In genomic region chr11:26782220-26782619, GRCh38 we compare ENCODE assay signal across 27 cellular contexts.
"Had no signal": no experiment of that assay in that cellular context is flagged by ENCODE, and none has a peak within 500 bp of the region (broad histone marks: within the 10 kb centered on the region; RNA-seq: fewer than 3 reads in every experiment).

No MANE protein-coding gene starts in this region.

- H3K36me3 ChIP-seq: stomach, suprapubic skin, thoracic aorta, thyroid gland, tibial artery, tibial nerve, transverse colon, upper lobe of left lung, upper lobe of right lung, uterus, vagina had no signal

- DNase-seq: stimulated activated CD4-positive, alpha-beta T cell treated with anti-CD3 and anti-CD28 coated beads, Interleukin-2, amount 100 ng/mL, for 48 hours; stimulated activated CD4-positive, alpha-beta T cell treated with anti-CD3 and anti-CD28 coated beads, Interleukin-4, amount 100 ng/mL, for 1 hour; stimulated activated CD4-positive, alpha-beta T cell treated with anti-CD3 and anti-CD28 coated beads, Interleukin-4, amount 100 ng/mL, for 24 hours; stimulated activated CD4-positive, alpha-beta T cell treated with anti-CD3 and anti-CD28 coated beads, Interleukin-4, amount 100 ng/mL, for 4 hours; stimulated activated CD8-positive, alpha-beta memory T cell treated with anti-CD3 and anti-CD28 coated beads, Interleukin-4, amount 100 ng/mL, for 48 hours; stimulated activated naive B cell treated with anti-CD40 and anti-IgM and Interleukin-4, amounts not matched to agents 10 μg/mL and 1 μg/mL and 100 μg/mL, for 72 hours; stimulated activated naive CD4-positive, alpha-beta T cell; stimulated activated naive CD4-positive, alpha-beta T cell treated with Interleukin-2 at 50 U/mL for 16 hours; stimulated activated naive CD8-positive, alpha-beta T cell treated with anti-CD3 and anti-CD28 coated beads, Interleukin-15, amount 100 ng/mL, for 72 hours; stimulated activated naive CD8-positive, alpha-beta T cell treated with anti-CD3 and anti-CD28 coated beads, Interleukin-15, Interleukin-2, amounts not matched to agents 100 U/mL and 50 U/mL, for 24 hours; stomach; substantia nigra; testis; thyroid gland; tibial artery; transverse colon; trophoblast cell; upper lobe of left lung; upper lobe of right lung; uterus had no signal

- FAIRE-seq: urothelium cell line had no signal

- H3K4me1 ChIP-seq: suprapubic skin, testis, upper lobe of left lung, upper lobe of right lung, uterus had no signal

- ATAC-seq: stimulated activated effector memory CD8-positive, alpha-beta T cell treated with anti-CD3 and anti-CD28 coated beads, Interleukin-12 subunit alpha, Interleukin-12 subunit beta, amount 100 ng/mL, for 72 hours; stimulated activated memory B cell treated with anti-CD40 and anti-IgM and Interleukin-4, amounts not matched to agents 10 μg/mL and 1 μg/mL and 100 μg/mL, for 72 hours; stimulated activated naive B cell treated with anti-CD40 and anti-IgM and Interleukin-4, amounts not matched to agents 10 μg/mL and 1 μg/mL and 100 μg/mL, for 72 hours; stimulated activated naive CD8-positive, alpha-beta T cell treated with anti-CD3 and anti-CD28 coated beads, Interleukin-15, amount 100 ng/mL, for 72 hours; stimulated activated naive CD8-positive, alpha-beta T cell treated with anti-CD3 and anti-CD28 coated beads, Interleukin-15, Interleukin-2, amounts not matched to agents 100 U/mL and 50 U/mL, for 24 hours; upper lobe of right lung had no signal

- H3K4me3 ChIP-seq: stomach, suprapubic skin, testis, thoracic aorta, thyroid gland, tibial artery, tibial nerve, transverse colon, upper lobe of left lung, upper lobe of right lung, uterus, vagina had no signal

- H3K27me3 ChIP-seq: stomach, suprapubic skin, testis, thyroid gland, tibial artery, tibial nerve, transverse colon, upper lobe of left lung, upper lobe of right lung, uterus, vagina had no signal

- H3K27ac ChIP-seq: stomach, suprapubic skin, testis, thoracic aorta, thyroid gland, tibial artery, tibial nerve, transverse colon, upper lobe of left lung, upper lobe of right lung, uterus, vagina had no signal

- H3K9me3 ChIP-seq: suprapubic skin, testis, thyroid gland, upper lobe of right lung, uterus, vagina had no signal
